In the genomic region with DNA sequence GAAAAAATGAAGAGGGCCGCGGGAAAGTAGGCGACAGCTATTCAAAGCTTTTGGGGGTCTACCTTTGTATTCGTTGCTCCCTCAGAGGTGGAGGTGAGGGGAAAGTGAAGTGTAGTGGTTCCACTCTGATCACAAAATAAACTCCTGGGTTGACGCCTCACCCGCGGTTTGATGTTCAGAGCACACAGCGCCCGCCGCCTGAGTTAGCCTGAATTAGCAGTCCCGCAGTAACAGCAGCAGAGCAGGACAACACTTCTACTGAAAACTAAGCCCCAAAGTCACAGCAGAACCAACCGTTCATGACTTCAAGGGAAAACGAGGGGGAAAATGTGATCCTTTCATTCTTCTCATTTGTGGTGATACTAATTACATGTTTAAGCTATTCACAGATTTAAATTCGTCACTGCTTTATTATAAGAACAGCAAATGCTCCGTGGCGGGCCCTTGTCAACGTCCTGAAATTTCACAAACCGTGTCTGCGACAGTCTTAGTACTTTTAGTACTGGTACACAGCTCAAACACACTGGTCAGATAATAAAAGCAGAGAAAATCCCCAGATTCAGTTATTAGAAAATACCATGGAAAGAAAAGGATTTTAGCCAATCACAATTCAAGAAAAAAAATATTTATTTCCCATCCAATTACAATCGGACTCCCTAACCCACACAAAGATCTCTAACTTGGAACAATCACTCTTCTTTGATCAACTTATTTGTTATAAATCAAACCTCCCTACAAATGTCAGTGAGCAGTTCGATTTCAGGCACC, we compare ENCODE assay signal across 2 cellular contexts.
TF ChIP-seq lines count a peak whose summit lies in the region.

No MANE protein-coding gene starts in this region.

TF ChIP-seq in HEK293, 187 proteins besides CTCF, POLR2A, EP300 and RAD21 (continued from another document and continues in another):
- no peak; the same call in 1 of the 2 replicates for TF ChIP-seq ZNF654 (tag by site-specific recombination; IDR thresholded peaks at IDR 0.05; ENCODE audit: low read depth)
- 0 out of 2 replicates have a peak, but pooled peaks have one; percentile 17 for TF ChIP-seq GLIS2 (tag by site-specific recombination; IDR thresholded peaks at IDR 0.05)
- TF ChIP-seq, protein P1, sequence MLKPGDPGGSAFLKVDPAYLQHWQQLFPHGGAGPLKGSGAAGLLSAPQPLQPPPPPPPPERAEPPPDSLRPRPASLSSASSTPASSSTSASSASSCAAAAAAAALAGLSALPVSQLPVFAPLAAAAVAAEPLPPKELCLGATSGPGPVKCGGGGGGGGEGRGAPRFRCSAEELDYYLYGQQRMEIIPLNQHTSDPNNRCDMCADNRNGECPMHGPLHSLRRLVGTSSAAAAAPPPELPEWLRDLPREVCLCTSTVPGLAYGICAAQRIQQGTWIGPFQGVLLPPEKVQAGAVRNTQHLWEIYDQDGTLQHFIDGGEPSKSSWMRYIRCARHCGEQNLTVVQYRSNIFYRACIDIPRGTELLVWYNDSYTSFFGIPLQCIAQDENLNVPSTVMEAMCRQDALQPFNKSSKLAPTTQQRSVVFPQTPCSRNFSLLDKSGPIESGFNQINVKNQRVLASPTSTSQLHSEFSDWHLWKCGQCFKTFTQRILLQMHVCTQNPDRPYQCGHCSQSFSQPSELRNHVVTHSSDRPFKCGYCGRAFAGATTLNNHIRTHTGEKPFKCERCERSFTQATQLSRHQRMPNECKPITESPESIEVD (tag by site-specific recombination; IDR thresholded peaks at IDR 0.05), result no peak
- 0 out of 2 replicates have a peak, but pooled peaks have one; percentile 24 for TF ChIP-seq ZFP3 (tag by site-specific recombination; IDR thresholded peaks at IDR 0.05; ENCODE audit: low read depth)
- TF ChIP-seq ZNF394 (tag by site-specific recombination; IDR thresholded peaks at IDR 0.05; ENCODE audit: borderline replicate concordance), result no peak
- peak; percentile 18 for TF ChIP-seq ZNF561 (tag by site-specific recombination; IDR thresholded peaks at IDR 0.05; ENCODE audit: borderline replicate concordance)
- no peak for TF ChIP-seq SCRT1 (tag by site-specific recombination; IDR thresholded peaks at IDR 0.05; ENCODE audit: borderline replicate concordance)
- no peak for TF ChIP-seq ZNF274 (IDR thresholded peaks at IDR 0.05; ENCODE audit: low read length)
- no peak for TF ChIP-seq ZNF274 (tag by site-specific recombination; IDR thresholded peaks at IDR 0.05; ENCODE audit: borderline replicate concordance)
- TF ChIP-seq ZNF624 (tag by site-specific recombination; IDR thresholded peaks at IDR 0.05), result no peak
- TF ChIP-seq, protein P2, sequence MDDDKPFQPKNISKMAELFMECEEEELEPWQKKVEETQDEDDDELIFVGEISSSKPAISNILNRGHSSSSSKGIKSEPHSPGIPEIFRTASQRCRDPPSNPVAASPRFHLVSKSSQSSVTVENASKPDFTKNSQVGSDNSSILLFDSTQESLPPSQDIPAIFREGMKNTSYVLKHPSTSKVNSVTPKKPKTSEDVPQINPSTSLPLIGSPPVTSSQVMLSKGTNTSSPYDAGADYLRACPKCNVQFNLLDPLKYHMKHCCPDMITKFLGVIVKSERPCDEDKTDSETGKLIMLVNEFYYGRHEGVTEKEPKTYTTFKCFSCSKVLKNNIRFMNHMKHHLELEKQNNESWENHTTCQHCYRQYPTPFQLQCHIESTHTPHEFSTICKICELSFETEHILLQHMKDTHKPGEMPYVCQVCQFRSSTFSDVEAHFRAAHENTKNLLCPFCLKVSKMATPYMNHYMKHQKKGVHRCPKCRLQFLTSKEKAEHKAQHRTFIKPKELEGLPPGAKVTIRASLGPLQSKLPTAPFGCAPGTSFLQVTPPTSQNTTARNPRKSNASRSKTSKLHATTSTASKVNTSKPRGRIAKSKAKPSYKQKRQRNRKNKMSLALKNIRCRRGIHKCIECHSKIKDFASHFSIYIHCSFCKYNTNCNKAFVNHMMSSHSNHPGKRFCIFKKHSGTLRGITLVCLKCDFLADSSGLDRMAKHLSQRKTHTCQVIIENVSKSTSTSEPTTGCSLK (tag by site-specific recombination; IDR thresholded peaks at IDR 0.05), result no peak
- TF ChIP-seq, protein P3, sequence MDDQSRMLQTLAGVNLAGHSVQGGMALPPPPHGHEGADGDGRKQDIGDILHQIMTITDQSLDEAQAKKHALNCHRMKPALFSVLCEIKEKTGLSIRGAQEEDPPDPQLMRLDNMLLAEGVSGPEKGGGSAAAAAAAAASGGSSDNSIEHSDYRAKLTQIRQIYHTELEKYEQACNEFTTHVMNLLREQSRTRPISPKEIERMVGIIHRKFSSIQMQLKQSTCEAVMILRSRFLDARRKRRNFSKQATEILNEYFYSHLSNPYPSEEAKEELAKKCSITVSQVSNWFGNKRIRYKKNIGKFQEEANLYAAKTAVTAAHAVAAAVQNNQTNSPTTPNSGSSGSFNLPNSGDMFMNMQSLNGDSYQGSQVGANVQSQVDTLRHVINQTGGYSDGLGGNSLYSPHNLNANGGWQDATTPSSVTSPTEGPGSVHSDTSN (CRISPR knock-in tag; IDR thresholded peaks at IDR 0.05), result no peak
- TF ChIP-seq, protein P4, sequence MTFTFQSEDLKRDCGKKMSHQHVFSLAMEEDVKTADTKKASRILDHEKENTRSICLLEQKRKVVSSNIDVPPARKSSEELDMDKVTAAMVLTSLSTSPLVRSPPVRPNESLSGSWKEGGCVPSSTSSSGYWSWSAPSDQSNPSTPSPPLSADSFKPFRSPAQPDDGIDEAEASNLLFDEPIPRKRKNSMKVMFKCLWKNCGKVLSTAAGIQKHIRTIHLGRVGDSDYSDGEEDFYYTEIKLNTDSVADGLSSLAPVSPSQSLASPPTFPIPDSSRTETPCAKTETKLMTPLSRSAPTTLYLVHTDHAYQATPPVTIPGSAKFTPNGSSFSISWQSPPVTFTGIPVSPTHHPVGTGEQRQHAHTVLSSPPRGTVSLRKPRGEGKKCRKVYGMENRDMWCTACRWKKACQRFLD (tag by site-specific recombination; IDR thresholded peaks at IDR 0.05), result no peak
- TF ChIP-seq, protein P5, sequence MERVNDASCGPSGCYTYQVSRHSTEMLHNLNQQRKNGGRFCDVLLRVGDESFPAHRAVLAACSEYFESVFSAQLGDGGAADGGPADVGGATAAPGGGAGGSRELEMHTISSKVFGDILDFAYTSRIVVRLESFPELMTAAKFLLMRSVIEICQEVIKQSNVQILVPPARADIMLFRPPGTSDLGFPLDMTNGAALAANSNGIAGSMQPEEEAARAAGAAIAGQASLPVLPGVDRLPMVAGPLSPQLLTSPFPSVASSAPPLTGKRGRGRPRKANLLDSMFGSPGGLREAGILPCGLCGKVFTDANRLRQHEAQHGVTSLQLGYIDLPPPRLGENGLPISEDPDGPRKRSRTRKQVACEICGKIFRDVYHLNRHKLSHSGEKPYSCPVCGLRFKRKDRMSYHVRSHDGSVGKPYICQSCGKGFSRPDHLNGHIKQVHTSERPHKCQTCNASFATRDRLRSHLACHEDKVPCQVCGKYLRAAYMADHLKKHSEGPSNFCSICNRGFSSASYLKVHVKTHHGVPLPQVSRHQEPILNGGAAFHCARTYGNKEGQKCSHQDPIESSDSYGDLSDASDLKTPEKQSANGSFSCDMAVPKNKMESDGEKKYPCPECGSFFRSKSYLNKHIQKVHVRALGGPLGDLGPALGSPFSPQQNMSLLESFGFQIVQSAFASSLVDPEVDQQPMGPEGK (tag by site-specific recombination; IDR thresholded peaks at IDR 0.05), result 0 out of 2 replicates have a peak, but pooled peaks have one; percentile 34
- TF ChIP-seq ZBTB8A (tag by site-specific recombination; IDR thresholded peaks at IDR 0.05), result peak; percentile 59
- 0 out of 2 replicates have a peak, but pooled peaks have one; percentile 58 for TF ChIP-seq ZFP69B (tag by site-specific recombination; IDR thresholded peaks at IDR 0.05)
- peak; percentile 31 for TF ChIP-seq ZNF341 (tag by site-specific recombination; IDR thresholded peaks at IDR 0.05; ENCODE audit: low read depth)
- TF ChIP-seq ZNF266 (tag by site-specific recombination; IDR thresholded peaks at IDR 0.05; ENCODE audit: low read depth), result peak; percentile 5; the same call in 1 of the 2 replicates
- peak; percentile 62; the same call in 1 of the 2 replicates for TF ChIP-seq ZNF629 (tag by site-specific recombination; IDR thresholded peaks at IDR 0.05)

TF ChIP-seq in liver, 16 proteins besides CTCF, POLR2A, EP300 and RAD21 (continued from another document):
- TF ChIP-seq, protein P6, sequence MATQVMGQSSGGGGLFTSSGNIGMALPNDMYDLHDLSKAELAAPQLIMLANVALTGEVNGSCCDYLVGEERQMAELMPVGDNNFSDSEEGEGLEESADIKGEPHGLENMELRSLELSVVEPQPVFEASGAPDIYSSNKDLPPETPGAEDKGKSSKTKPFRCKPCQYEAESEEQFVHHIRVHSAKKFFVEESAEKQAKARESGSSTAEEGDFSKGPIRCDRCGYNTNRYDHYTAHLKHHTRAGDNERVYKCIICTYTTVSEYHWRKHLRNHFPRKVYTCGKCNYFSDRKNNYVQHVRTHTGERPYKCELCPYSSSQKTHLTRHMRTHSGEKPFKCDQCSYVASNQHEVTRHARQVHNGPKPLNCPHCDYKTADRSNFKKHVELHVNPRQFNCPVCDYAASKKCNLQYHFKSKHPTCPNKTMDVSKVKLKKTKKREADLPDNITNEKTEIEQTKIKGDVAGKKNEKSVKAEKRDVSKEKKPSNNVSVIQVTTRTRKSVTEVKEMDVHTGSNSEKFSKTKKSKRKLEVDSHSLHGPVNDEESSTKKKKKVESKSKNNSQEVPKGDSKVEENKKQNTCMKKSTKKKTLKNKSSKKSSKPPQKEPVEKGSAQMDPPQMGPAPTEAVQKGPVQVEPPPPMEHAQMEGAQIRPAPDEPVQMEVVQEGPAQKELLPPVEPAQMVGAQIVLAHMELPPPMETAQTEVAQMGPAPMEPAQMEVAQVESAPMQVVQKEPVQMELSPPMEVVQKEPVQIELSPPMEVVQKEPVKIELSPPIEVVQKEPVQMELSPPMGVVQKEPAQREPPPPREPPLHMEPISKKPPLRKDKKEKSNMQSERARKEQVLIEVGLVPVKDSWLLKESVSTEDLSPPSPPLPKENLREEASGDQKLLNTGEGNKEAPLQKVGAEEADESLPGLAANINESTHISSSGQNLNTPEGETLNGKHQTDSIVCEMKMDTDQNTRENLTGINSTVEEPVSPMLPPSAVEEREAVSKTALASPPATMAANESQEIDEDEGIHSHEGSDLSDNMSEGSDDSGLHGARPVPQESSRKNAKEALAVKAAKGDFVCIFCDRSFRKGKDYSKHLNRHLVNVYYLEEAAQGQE (IDR thresholded peaks at IDR 0.05), result no peak
